Comparison of ENCODE assay signal across 1 cellular context in genomic region chr21:17636711-17637110, GRCh38.
TF ChIP-seq lines count a peak whose summit lies in the region.

No MANE protein-coding gene starts in this region.

TF ChIP-seq in GM23338, 12 proteins besides CTCF, POLR2A, EP300 and RAD21 (continued from another document):
- TF ChIP-seq REST (IDR thresholded peaks at IDR 0.05; ENCODE audit: unreplicated experiment) (no peak), ZNF114 (CRISPR knock-in tag; IDR thresholded peaks at IDR 0.05) (no peak), POLR2AphosphoS5 (IDR thresholded peaks at IDR 0.05; ENCODE audit: low read depth) (no peak), NANOG (IDR thresholded peaks at IDR 0.05; ENCODE audit: borderline replicate concordance) (no peak), CREB1 (CRISPR knock-in tag; IDR thresholded peaks at IDR 0.05; ENCODE audit: low read depth) (no peak), STAT1 (IDR thresholded peaks at IDR 0.05; ENCODE audit: unreplicated experiment) (no peak), EZH2phosphoT487 (IDR thresholded peaks at IDR 0.05; ENCODE audit: unreplicated experiment) (no peak), ZNF331 (CRISPR knock-in tag; IDR thresholded peaks at IDR 0.05; ENCODE audit: low read depth) (no peak)
